ENCODE assay signal across 2 cellular contexts in genomic region chr17:61880589-61881102, GRCh38.
A peak's percentile ranks its signal among the peaks of the same experiment; 100 is the strongest.
TF ChIP-seq lines count a peak whose summit lies in the region.

No MANE protein-coding gene starts in this region.

TF ChIP-seq in HepG2, 621 proteins besides CTCF, POLR2A, EP300 and RAD21:
- TF ChIP-seq ZNF431 (CRISPR knock-in tag; IDR thresholded peaks at IDR 0.05; ENCODE audit: borderline replicate concordance, low read depth) (no peak), TEAD2 (CRISPR knock-in tag; IDR thresholded peaks at IDR 0.05) (no peak), ZNF354B (CRISPR knock-in tag; IDR thresholded peaks at IDR 0.05) (no peak), HNRNPK (IDR thresholded peaks at IDR 0.05; ENCODE audit: low read depth, low read length, poor library complexity, severe bottlenecking) (peak; percentile 92)
TF ChIP-seq in HepG2: peak in this region for 1.

TF ChIP-seq in K562, 482 proteins besides CTCF, POLR2A, EP300 and RAD21:
- TF ChIP-seq HNRNPK (IDR thresholded peaks at IDR 0.05; ENCODE audit: low read depth, low read length, poor library complexity, severe bottlenecking) (peak; percentile 32), PHTF2 (CRISPR knock-in tag; IDR thresholded peaks at IDR 0.05) (no peak), MLLT1 (IDR thresholded peaks at IDR 0.05) (no peak)
